18 cellular contexts compared by ENCODE assay signal in the genomic region with DNA sequence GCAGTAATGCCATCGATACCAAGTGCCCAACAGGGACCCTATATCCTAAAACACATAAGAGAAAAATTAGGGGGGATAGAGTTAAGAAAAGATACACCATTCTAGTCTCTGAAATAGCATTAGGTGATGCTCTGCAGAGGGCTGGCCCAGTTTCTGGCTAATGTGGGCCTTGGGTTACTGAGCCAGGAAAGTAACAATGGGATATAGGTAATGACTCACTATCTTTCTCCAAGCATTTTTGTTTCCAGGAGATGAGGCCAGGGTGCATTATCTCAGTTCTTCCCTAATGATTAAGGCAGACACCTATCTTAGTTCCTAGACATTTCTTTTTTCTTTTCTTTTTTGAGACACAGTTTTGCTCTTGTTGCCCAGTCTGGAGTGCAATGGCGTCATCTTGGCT. TPM values are rescaled to one million over a fixed set of nuclear protein-coding genes. Genes with fewer than 3 reads are reported as not detected.
DNase-seq lines count a peak whose midpoint lies in the region; ATAC-seq and TF ChIP-seq lines count a peak whose summit lies in the region.
"Had no signal": no experiment of that assay in that cellular context is flagged by ENCODE, and none has a peak within 500 bp of the region (broad histone marks: within the 10 kb centered on the region; RNA-seq: fewer than 3 reads in every experiment).

No MANE protein-coding gene starts in this region.

- no peak overlapping the region for H2AFZ ChIP-seq in GM23248

- DNase-seq in GM23248: peak; percentile 10
- DNase-seq in RWPE2 (ENCODE audit: low spot score): no peak
- peak; percentile 51 for DNase-seq in dermis blood vessel endothelial cell
- peak; percentile 13 to 16 for DNase-seq in lung microvascular endothelial cell (ENCODE audit: low read depth in 2 of 2)
- no peak for DNase-seq in NCI-H128 (lab: John Stamatoyannopoulos, UW; ENCODE audit: unreplicated experiment)
- DNase-seq: NCI-H1105, NCI-H2029 treated with DMSO at 0.1 percent for 48 hours, NCI-H524 treated with DMSO at 0.1 percent for 48 hours, NCI-H82, Peyer's patch, Right ventricle myocardium superior had no signal

- H3K27me3 ChIP-seq in GM23248 (replicated peaks; ENCODE audit: insufficient read depth) (no peaks in the 10 kb centered on the region), RWPE2 (ENCODE audit: insufficient read depth, poor library complexity, severe bottlenecking) (no peaks in the 10 kb centered on the region)
- H3K27me3 ChIP-seq: Peyer's patch had no signal

- no peak overlapping the region for H3K27ac ChIP-seq in GM23248
- H3K27ac ChIP-seq in RWPE2 (ENCODE audit: poor library complexity, severe bottlenecking): no peak overlapping the region
- H3K27ac ChIP-seq: C4-2B, HL-60, Peyer's patch had no signal

- no peak overlapping the region for H3K9ac ChIP-seq in GM23248

- H3K36me3 ChIP-seq in GM23248 (ENCODE audit: low read depth) (no peaks in the 10 kb centered on the region), RWPE2 (ENCODE audit: low read depth) (no peaks in the 10 kb centered on the region)

- H3K4me2 ChIP-seq in GM23248 (ENCODE audit: unreplicated experiment): no peak overlapping the region

- ATAC-seq in RWPE2 (ENCODE audit: low read depth): peak; percentile 60
- ATAC-seq in HG02852 (IDR thresholded peaks at IDR 0.05; ENCODE audit: unreplicated experiment): no peak
- no peak for ATAC-seq in HG02759 (IDR thresholded peaks at IDR 0.05; ENCODE audit: unreplicated experiment)
- no peak for ATAC-seq in GM21737 (IDR thresholded peaks at IDR 0.05; ENCODE audit: unreplicated experiment)
- ATAC-seq: HepG2, K562 had no signal

- H3K9me2 ChIP-seq in GM23248 (ENCODE audit: insufficient read depth): no peaks in the 10 kb centered on the region

- H3F3A ChIP-seq in GM23248 (ENCODE audit: insufficient read depth): no peaks in the 10 kb centered on the region

- no peak for TF ChIP-seq CTCF in RWPE2 (IDR thresholded peaks at IDR 0.05; ENCODE audit: poor library complexity, severe bottlenecking)

- no peaks in the 10 kb centered on the region for H4K20me1 ChIP-seq in GM23248 (ENCODE audit: insufficient read depth)

- in situ Hi-C loops in GM23248 (cut with MboI): no loop called here

- H3K9me3 ChIP-seq in GM23248 (ENCODE audit: low read depth) (no peaks in the 10 kb centered on the region), RWPE2 (ENCODE audit: severe bottlenecking) (no peaks in the 10 kb centered on the region)
- H3K9me3 ChIP-seq: Peyer's patch had no signal

- 97 to 98% methylated on average over 2 of the region's 2 CpGs for WGBS in GM23248 (ENCODE audit: low coverage in 1 of 2, low lambda C conversion rate in 2 of 2, missing lambda C conversion rate in 2 of 2), 2 experiments

- H3K4me1 ChIP-seq in GM23248 (ENCODE audit: insufficient read depth): no peaks in the 10 kb centered on the region
- no peaks in the 10 kb centered on the region for H3K4me1 ChIP-seq in RWPE2 (ENCODE audit: insufficient read depth, poor library complexity, severe bottlenecking)
- H3K4me1 ChIP-seq: Peyer's patch had no signal

- no peak overlapping the region for H3K4me3 ChIP-seq in GM23248
- no peak overlapping the region for H3K4me3 ChIP-seq in RWPE2 (ENCODE audit: severe bottlenecking)
- H3K4me3 ChIP-seq: K562, Peyer's patch had no signal

- peaks cover 53% of the 10 kb centered on the region for H3K79me2 ChIP-seq in GM23248 (ENCODE audit: insufficient read depth)

RNA-seq across cellular contexts. Expression of a gene that starts 50.0 kb away (rescaled TPM):
- 26.8 and 29.3 TPM in 2 replicates for total RNA-seq in GM23248 (2014; rRNA removed; shearing (Covaris generic))
- 11.8 and 12.2 TPM in 2 replicates for polyA plus RNA-seq in GM23248 (2016; fragmentation: Nextera tagmentation; extraction: Ambion mirVana)
- total RNA-seq in dermis blood vessel endothelial cell (35.6 and 50.8 TPM in 2 replicates), lung microvascular endothelial cell (22.9 and 26.6 TPM in 2 replicates)

Comparison
In these comparisons a context has a peak if more than half of its experiments do, and no peak if none do; other contexts are left out.
1. DNase-seq: peak in GM23248 (single experiment), dermis blood vessel endothelial cell (single experiment) and lung microvascular endothelial cell (2 of 2); none in RWPE2 (single experiment) and NCI-H128 (single experiment).